Comparison of ENCODE assay signal across 9 cellular contexts in the genomic region with DNA sequence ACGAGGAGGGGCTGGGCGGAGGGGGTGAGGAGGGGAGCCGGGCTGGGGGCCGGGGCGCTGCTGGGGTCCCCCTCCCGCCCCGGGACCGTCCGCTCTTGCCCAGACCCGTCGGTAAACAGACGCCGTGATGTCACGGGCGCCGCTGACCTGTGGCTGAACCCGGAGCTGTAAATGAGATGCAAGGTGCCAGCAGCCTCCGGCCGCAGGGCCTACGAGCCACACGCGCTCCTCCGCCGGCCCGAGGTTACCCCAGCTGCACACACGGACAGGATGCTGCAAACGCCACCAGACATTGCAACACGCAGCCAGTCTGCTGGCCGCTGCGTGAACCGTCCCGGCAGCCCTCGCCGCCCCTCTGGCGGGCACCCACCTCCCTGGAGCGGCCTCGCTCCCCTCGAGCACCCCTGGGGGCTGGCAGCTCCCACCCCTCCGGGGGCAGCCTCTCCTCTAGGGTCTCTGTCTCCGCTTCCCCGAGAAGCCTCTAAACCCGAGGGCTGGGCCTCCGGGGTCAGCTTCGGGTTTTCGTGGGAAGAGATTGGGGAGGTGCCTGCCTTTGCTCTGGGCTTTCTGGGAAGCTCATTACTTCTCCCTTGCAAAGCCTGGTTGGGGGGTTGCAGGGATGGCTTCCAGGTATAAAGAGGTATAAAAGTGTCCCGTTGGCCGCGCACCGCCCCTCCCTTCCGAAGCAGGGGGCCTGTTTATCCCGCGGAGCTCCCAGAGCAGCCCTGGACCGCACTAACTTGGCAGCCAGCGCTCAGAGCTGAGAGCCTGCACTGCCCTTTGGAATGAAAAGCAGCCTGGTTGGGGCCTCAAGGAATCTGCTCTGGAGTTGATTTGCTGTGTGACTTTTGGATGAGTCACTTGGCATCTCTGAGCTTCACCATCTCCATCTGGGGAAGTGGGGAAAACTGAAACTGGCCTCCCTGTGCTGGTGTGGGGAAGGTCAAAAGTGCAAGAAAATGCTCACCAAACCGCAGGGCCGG. TPM values are rescaled to one million over a fixed set of nuclear protein-coding genes. Genes with fewer than 3 reads are reported as not detected.
A peak's percentile ranks its signal among the peaks of the same experiment; 100 is the strongest.
DNase-seq lines count a peak whose midpoint lies in the region; ATAC-seq and TF ChIP-seq lines count a peak whose summit lies in the region.
"Had no signal": no experiment of that assay in that cellular context is flagged by ENCODE, and none has a peak within 500 bp of the region (broad histone marks: within the 10 kb centered on the region; RNA-seq: fewer than 3 reads in every experiment).

No MANE protein-coding gene starts in this region.

- DNase-seq in Caki2 (ENCODE audit: low read depth) = peak; percentile 96
- DNase-seq in fibroblast of the conjunctiva (ENCODE audit: low read depth) = peak; percentile 92
- DNase-seq in naive thymus-derived CD8-positive, alpha-beta T cell = peak in 2 of 10 donors; percentile 10 to 27
- DNase-seq in GM19238 (ENCODE audit: insufficient read length, low spot score) = no peak
- DNase-seq in NK-92 treated with Interleukin-12 subunit alpha and Interleukin-12 subunit beta, amount 100 ng/mL, for 24 hours (lab: John Stamatoyannopoulos, UW) = no peak

- H3K27ac Mint-ChIP-seq in naive thymus-derived CD8-positive, alpha-beta T cell = peak overlapping the region in 9 of 10 donors; percentile 4 to 86 (median 34)

- no peaks in the 10 kb centered on the region for H3K27me3 Mint-ChIP-seq in naive thymus-derived CD8-positive, alpha-beta T cell

- no peaks in the 10 kb centered on the region for H3K9me3 Mint-ChIP-seq in naive thymus-derived CD8-positive, alpha-beta T cell

- in situ Hi-C loops in Caki2 (cut with HindIII; ENCODE audit: low pct_unique_long_range_greater_than_20kb, low sequenced_read_pairs) = no loop called here

- peaks cover 30 to 73% (median 67%) of the 10 kb centered on the region in 4 donors for H3K4me1 Mint-ChIP-seq in naive thymus-derived CD8-positive, alpha-beta T cell

- POLR2A ChIA-PET in naive thymus-derived CD8-positive, alpha-beta T cell (lab: Charles Lee) = interaction anchor here (0.9 to 4.0 kb wide), 6 partner anchors 8 to 124 kb away, joined by 3 to 31 read pairs (median 4); a partner anchor contains a TSS

- peak overlapping the region; percentile 92 for H3K27ac ChIP-seq in VCaP

- no peak for TF ChIP-seq CTCF in VCaP (conservative IDR thresholded peaks at IDR 0.05)

- H3K36me3 Mint-ChIP-seq in naive thymus-derived CD8-positive, alpha-beta T cell = peaks cover 0 to 5% (median 3%) of the 10 kb centered on the region in 3 donors

- H3K4me3 Mint-ChIP-seq in naive thymus-derived CD8-positive, alpha-beta T cell = peak overlapping the region; percentile 18 to 86 (median 64)

- ATAC-seq in HG03175 (IDR thresholded peaks at IDR 0.05; ENCODE audit: unreplicated experiment) (peak; percentile 88), GM21447 (IDR thresholded peaks at IDR 0.05; ENCODE audit: unreplicated experiment) (no peak)
- peak; percentile 24 to 41 for ATAC-seq in naive thymus-derived CD8-positive, alpha-beta T cell

RNA-seq across cellular contexts. Expression of a gene that starts 21.9 kb away (rescaled TPM):
- 489 and 550 TPM in 2 replicates for total RNA-seq in Caki2 (2014; rRNA removed; shearing (Covaris generic); ENCODE audit: low replicate concordance)
- total RNA-seq in naive thymus-derived CD8-positive, alpha-beta T cell = 10 to 100 TPM; 86.4 to 91.0 TPM
- 10 to 100 TPM; 17.7 to 31.0 (median 20.4) TPM for polyA plus RNA-seq in naive thymus-derived CD8-positive, alpha-beta T cell

RNA-seq across cellular contexts. Expression of a gene that starts 47.8 kb away (rescaled TPM):
- not detected in 2 replicates for total RNA-seq in Caki2 (2014; rRNA removed; shearing (Covaris generic); ENCODE audit: low replicate concordance)
- total RNA-seq in naive thymus-derived CD8-positive, alpha-beta T cell = not detected
- polyA plus RNA-seq in naive thymus-derived CD8-positive, alpha-beta T cell = not detected
- total RNA-seq: subcutaneous adipose tissue had no signal

Comparison
In these comparisons a context has a peak if more than half of its experiments do, and no peak if none do; other contexts are left out.
1. DNase-seq: peak in Caki2 (single experiment) and fibroblast of the conjunctiva (single experiment); none in GM19238 (single experiment) and NK-92 treated with Interleukin-12 subunit alpha and Interleukin-12 subunit beta, amount 100 ng/mL, for 24 hours (single experiment).